In genomic region chr2:60437080-60437765, GRCh38 we compare ENCODE assay signal across 24 cellular contexts.
"Had no signal": no experiment of that assay in that cellular context is flagged by ENCODE, and none has a peak within 500 bp of the region (broad histone marks: within the 10 kb centered on the region; RNA-seq: fewer than 3 reads in every experiment).

No MANE protein-coding gene starts in this region.

- H3K27ac Mint-ChIP-seq: activated CD4-positive, alpha-beta T cell treated with anti-CD3 and anti-CD28 coated beads, Interleukin-2, amount 10 ng/mL, durations not matched to agents 7 days and 5 days; activated CD8-positive, alpha-beta memory T cell treated with anti-CD3 and anti-CD28 coated beads, Interleukin-2, amount 10 ng/mL, durations not matched to agents 7 days and 5 days; activated CD8-positive, alpha-beta T cell treated with anti-CD3 and anti-CD28 coated beads for 36 hours; activated naive CD4-positive, alpha-beta T cell treated with anti-CD3 and anti-CD28 coated beads, Interleukin-2, amount 50 U/mL, for 24 hours; effector memory CD8-positive, alpha-beta T cell; nephron progenitor cell; stimulated activated effector memory CD8-positive, alpha-beta T cell treated with anti-CD3 and anti-CD28 coated beads, Interleukin-12 subunit alpha, Interleukin-12 subunit beta, amount 100 ng/mL, for 72 hours; T-helper 17 cell had no signal

- H3K9me3 Mint-ChIP-seq: activated CD4-positive, alpha-beta T cell treated with anti-CD3 and anti-CD28 coated beads, Interleukin-2, amount 10 ng/mL, durations not matched to agents 7 days and 5 days; activated CD8-positive, alpha-beta T cell treated with anti-CD3 and anti-CD28 coated beads for 36 hours; activated naive CD4-positive, alpha-beta T cell treated with anti-CD3 and anti-CD28 coated beads, Interleukin-2, amount 50 U/mL, for 24 hours; effector memory CD8-positive, alpha-beta T cell; nephron progenitor cell; stimulated activated effector memory CD8-positive, alpha-beta T cell treated with anti-CD3 and anti-CD28 coated beads, Interleukin-12 subunit alpha, Interleukin-12 subunit beta, amount 100 ng/mL, for 72 hours had no signal

- H3K27me3 Mint-ChIP-seq: activated CD4-positive, alpha-beta T cell treated with anti-CD3 and anti-CD28 coated beads, Interleukin-2, amount 10 ng/mL, durations not matched to agents 7 days and 5 days; activated CD8-positive, alpha-beta memory T cell treated with anti-CD3 and anti-CD28 coated beads, Interleukin-2, amount 10 ng/mL, durations not matched to agents 7 days and 5 days had no signal

- FAIRE-seq: colon, islet of Langerhans, urothelium cell line had no signal

- H3K36me3 Mint-ChIP-seq: activated CD8-positive, alpha-beta memory T cell treated with anti-CD3 and anti-CD28 coated beads, Interleukin-2, amount 10 ng/mL, durations not matched to agents 7 days and 5 days; activated naive CD4-positive, alpha-beta T cell treated with anti-CD3 and anti-CD28 coated beads, Interleukin-2, amount 50 U/mL, for 24 hours; stimulated activated effector memory CD8-positive, alpha-beta T cell treated with anti-CD3 and anti-CD28 coated beads, Interleukin-12 subunit alpha, Interleukin-12 subunit beta, amount 100 ng/mL, for 72 hours had no signal

- H3K4me1 Mint-ChIP-seq: activated CD4-positive, alpha-beta T cell treated with anti-CD3 and anti-CD28 coated beads, Interleukin-2, amount 10 ng/mL, durations not matched to agents 7 days and 5 days; activated CD8-positive, alpha-beta memory T cell treated with anti-CD3 and anti-CD28 coated beads, Interleukin-2, amount 10 ng/mL, durations not matched to agents 7 days and 5 days; activated naive CD4-positive, alpha-beta T cell treated with anti-CD3 and anti-CD28 coated beads, Interleukin-2, amount 50 U/mL, for 24 hours; stimulated activated effector memory CD8-positive, alpha-beta T cell treated with anti-CD3 and anti-CD28 coated beads, Interleukin-12 subunit alpha, Interleukin-12 subunit beta, amount 100 ng/mL, for 72 hours had no signal

- H3K9ac ChIP-seq: parathyroid adenoma had no signal

- ATAC-seq: activated CD4-positive, CD25-positive, alpha-beta regulatory T cell treated with anti-CD3 and anti-CD28 coated beads, Interleukin-2, amount 50 U/mL, for 24 hours; activated CD8-positive, alpha-beta memory T cell treated with anti-CD3 and anti-CD28 coated beads, Interleukin-2, amount 10 ng/mL, durations not matched to agents 7 days and 5 days; activated CD8-positive, alpha-beta T cell treated with anti-CD3 and anti-CD28 coated beads for 36 hours; effector memory CD8-positive, alpha-beta T cell; heart left ventricle; right lobe of liver; stimulated activated effector memory CD8-positive, alpha-beta T cell treated with anti-CD3 and anti-CD28 coated beads, Interleukin-12 subunit alpha, Interleukin-12 subunit beta, amount 100 ng/mL, for 72 hours; T-helper 17 cell had no signal

- H3K27ac ChIP-seq: dorsolateral prefrontal cortex, parathyroid adenoma, right lobe of liver, transverse colon had no signal

- H3K36me3 ChIP-seq: heart left ventricle, right lobe of liver, transverse colon had no signal

- H3K4me1 ChIP-seq: parathyroid adenoma, right lobe of liver, transverse colon had no signal

- DNase-seq: activated CD4-positive, alpha-beta T cell treated with anti-CD3 and anti-CD28 coated beads, Interleukin-2, amount 10 ng/mL, durations not matched to agents 7 days and 5 days; activated CD8-positive, alpha-beta memory T cell treated with anti-CD3 and anti-CD28 coated beads, Interleukin-2, amount 10 ng/mL, durations not matched to agents 7 days and 5 days; activated CD8-positive, alpha-beta T cell treated with anti-CD3 and anti-CD28 coated beads for 36 hours; activated gamma-delta T cell; activated T-cell treated with anti-CD3 and anti-CD28 coated beads for 4 hours; aorta; central memory CD4-positive, alpha-beta T cell; dorsolateral prefrontal cortex; effector memory CD8-positive, alpha-beta T cell; heart left ventricle; nephron progenitor cell; nucleus accumbens; right lobe of liver; stimulated activated CD4-positive, alpha-beta T cell treated with anti-CD3 and anti-CD28 coated beads, Interleukin-2, amount 100 ng/mL, for 24 hours; T-helper 17 cell; transverse colon had no signal

- H3K4me3 Mint-ChIP-seq: activated CD4-positive, alpha-beta T cell treated with anti-CD3 and anti-CD28 coated beads, Interleukin-2, amount 10 ng/mL, durations not matched to agents 7 days and 5 days; activated CD8-positive, alpha-beta memory T cell treated with anti-CD3 and anti-CD28 coated beads, Interleukin-2, amount 10 ng/mL, durations not matched to agents 7 days and 5 days; activated CD8-positive, alpha-beta T cell treated with anti-CD3 and anti-CD28 coated beads for 36 hours; activated naive CD4-positive, alpha-beta T cell treated with anti-CD3 and anti-CD28 coated beads, Interleukin-2, amount 50 U/mL, for 24 hours; effector memory CD8-positive, alpha-beta T cell; stimulated activated effector memory CD8-positive, alpha-beta T cell treated with anti-CD3 and anti-CD28 coated beads, Interleukin-12 subunit alpha, Interleukin-12 subunit beta, amount 100 ng/mL, for 72 hours; T-helper 17 cell had no signal

- H3K4me3 ChIP-seq: dorsolateral prefrontal cortex, right lobe of liver, skin epidermis, transverse colon had no signal

- H3K27me3 ChIP-seq: right lobe of liver, transverse colon had no signal

- H3K9me3 ChIP-seq: heart left ventricle, right lobe of liver, transverse colon had no signal
